In genomic region chr2:2573658-2574293, GRCh38 we compare ENCODE assay signal across 19 cellular contexts.
DNase-seq lines count a peak whose midpoint lies in the region; ATAC-seq and TF ChIP-seq lines count a peak whose summit lies in the region.
"Had no signal": no experiment of that assay in that cellular context is flagged by ENCODE, and none has a peak within 500 bp of the region (broad histone marks: within the 10 kb centered on the region; RNA-seq: fewer than 3 reads in every experiment).

No MANE protein-coding gene starts in this region.

- H3K36me3 Mint-ChIP-seq in activated T-cell treated with anti-CD3 and anti-CD28 coated beads, Interleukin-2, amount 50 U/mL, for 72 hours (ENCODE audit: insufficient read depth in 2 of 2) = no peaks in the 10 kb centered on the region
- no peaks in the 10 kb centered on the region for H3K36me3 Mint-ChIP-seq in osteocyte (ENCODE audit: unreplicated experiment)

- no peak overlapping the region for H3K4me3 Mint-ChIP-seq in activated T-cell treated with anti-CD3 and anti-CD28 coated beads, Interleukin-2, amount 50 U/mL, for 72 hours
- H3K4me3 Mint-ChIP-seq in osteocyte (ENCODE audit: unreplicated experiment) = no peak overlapping the region
- H3K4me3 Mint-ChIP-seq: B cell; nephron progenitor cell; stimulated activated naive CD8-positive, alpha-beta T cell treated with anti-CD3 and anti-CD28 coated beads, Interleukin-15, Interleukin-2, amounts not matched to agents 100 ng/mL and 50 ng/mL, for 24 hours had no signal

- H3K27me3 Mint-ChIP-seq in activated T-cell treated with anti-CD3 and anti-CD28 coated beads, Interleukin-2, amount 50 U/mL, for 72 hours (ENCODE audit: low read depth) = no peaks in the 10 kb centered on the region
- H3K27me3 Mint-ChIP-seq in osteocyte (ENCODE audit: unreplicated experiment) = no peaks in the 10 kb centered on the region
- H3K27me3 Mint-ChIP-seq: B cell; stimulated activated naive CD8-positive, alpha-beta T cell treated with anti-CD3 and anti-CD28 coated beads, Interleukin-15, Interleukin-2, amounts not matched to agents 100 ng/mL and 50 ng/mL, for 24 hours had no signal

- no peaks in the 10 kb centered on the region for H3K4me1 Mint-ChIP-seq in activated T-cell treated with anti-CD3 and anti-CD28 coated beads, Interleukin-2, amount 50 U/mL, for 72 hours (ENCODE audit: low read depth)
- no peaks in the 10 kb centered on the region for H3K4me1 Mint-ChIP-seq in osteocyte (ENCODE audit: unreplicated experiment)
- H3K4me1 Mint-ChIP-seq: B cell had no signal

- TF ChIP-seq CTCF in astrocyte of the spinal cord (IDR thresholded peaks at IDR 0.05; ENCODE audit: low read depth, low read length) (no peak), osteocyte (IDR thresholded peaks at IDR 0.05) (no peak)

- TF ChIP-seq EP300 in Ishikawa (IDR thresholded peaks at IDR 0.05; ENCODE audit: borderline replicate concordance) = no peak

- H3K27ac Mint-ChIP-seq in activated T-cell treated with anti-CD3 and anti-CD28 coated beads, Interleukin-2, amount 50 U/mL, for 72 hours = no peak overlapping the region
- no peak overlapping the region for H3K27ac Mint-ChIP-seq in osteocyte (ENCODE audit: unreplicated experiment)
- H3K27ac Mint-ChIP-seq: B cell; nephron progenitor cell; stimulated activated naive CD8-positive, alpha-beta T cell treated with anti-CD3 and anti-CD28 coated beads, Interleukin-15, Interleukin-2, amounts not matched to agents 100 ng/mL and 50 ng/mL, for 24 hours had no signal

- H3K9me3 Mint-ChIP-seq in activated T-cell treated with anti-CD3 and anti-CD28 coated beads, Interleukin-2, amount 50 U/mL, for 72 hours = no peaks in the 10 kb centered on the region
- peaks cover 7% of the 10 kb centered on the region for H3K9me3 Mint-ChIP-seq in osteocyte (ENCODE audit: unreplicated experiment)
- H3K9me3 Mint-ChIP-seq: nephron progenitor cell; stimulated activated naive CD8-positive, alpha-beta T cell treated with anti-CD3 and anti-CD28 coated beads, Interleukin-15, Interleukin-2, amounts not matched to agents 100 ng/mL and 50 ng/mL, for 24 hours had no signal

- H3K27ac ChIP-seq in caudate nucleus (ENCODE audit: low read depth, low read length) = no peak overlapping the region
- H3K27ac ChIP-seq: adrenal gland, coronary artery, lower lobe of right lung, RWPE1 had no signal

- no peak for DNase-seq in activated T-cell treated with anti-CD3 and anti-CD28 coated beads, Interleukin-2, amount 50 U/mL, for 72 hours
- DNase-seq in activated T-cell treated with anti-CD3 and anti-CD28 coated beads for 4 hours (no peak), astrocyte of the spinal cord (ENCODE audit: low read depth, low spot score) (peak; percentile 0), osteocyte (ENCODE audit: extremely low spot score, unreplicated experiment) (peak; percentile 46), NCI-H2029 (lab: John Stamatoyannopoulos, UW) (no peak), caudate nucleus (lab: John Stamatoyannopoulos, UW) (no peak)
- DNase-seq: GOT3, lower lobe of right lung, MV-4-11, NCI-H774, nephron progenitor cell had no signal

- peak; percentile 23 to 50 for ATAC-seq in activated T-cell treated with anti-CD3 and anti-CD28 coated beads, Interleukin-2, amount 50 U/mL, for 72 hours (replicated peaks in 1 of 2)
- ATAC-seq in GM21515 (IDR thresholded peaks at IDR 0.05; ENCODE audit: unreplicated experiment) = no peak
- ATAC-seq: lower lobe of right lung, sciatic nerve had no signal

- in situ Hi-C loops in astrocyte of the spinal cord (cut with HindIII; ENCODE audit: low sequenced_read_pairs) = no loop called here

- H3K4me3 ChIP-seq in astrocyte of the spinal cord (ENCODE audit: low read depth, low read length) = no peak overlapping the region
- H3K4me3 ChIP-seq: adrenal gland, coronary artery, lower lobe of right lung had no signal

- no peak for TF ChIP-seq RAD21 in Ishikawa (IDR thresholded peaks at IDR 0.05; ENCODE audit: low read depth)

TF ChIP-seq in Ishikawa, 13 proteins besides CTCF, POLR2A, EP300 and RAD21:
- TF ChIP-seq TEAD4 (IDR thresholded peaks at IDR 0.05) = no peak
- no peak for TF ChIP-seq REST (IDR thresholded peaks at IDR 0.05; ENCODE audit: low read depth)
- TF ChIP-seq CREB1 (IDR thresholded peaks at IDR 0.05; ENCODE audit: low read depth) = peak; percentile 70; the same call in 1 of the 2 replicates
- no peak for TF ChIP-seq TCF12 (IDR thresholded peaks at IDR 0.05; ENCODE audit: low read depth)
- TF ChIP-seq NFIC (IDR thresholded peaks at IDR 0.05) = no peak
TF ChIP-seq in Ishikawa: peak in this region for 1.

Comparison
In these comparisons a context has a peak if more than half of its experiments do, and no peak if none do; other contexts are left out.
1. DNase-seq: peak in astrocyte of the spinal cord (single experiment) and osteocyte (single experiment); none in activated T-cell treated with anti-CD3 and anti-CD28 coated beads, Interleukin-2, amount 50 U/mL, for 72 hours (0 of 2), activated T-cell treated with anti-CD3 and anti-CD28 coated beads for 4 hours (single experiment), NCI-H2029 (single experiment) and caudate nucleus (0 of 61).